In the genomic region with DNA sequence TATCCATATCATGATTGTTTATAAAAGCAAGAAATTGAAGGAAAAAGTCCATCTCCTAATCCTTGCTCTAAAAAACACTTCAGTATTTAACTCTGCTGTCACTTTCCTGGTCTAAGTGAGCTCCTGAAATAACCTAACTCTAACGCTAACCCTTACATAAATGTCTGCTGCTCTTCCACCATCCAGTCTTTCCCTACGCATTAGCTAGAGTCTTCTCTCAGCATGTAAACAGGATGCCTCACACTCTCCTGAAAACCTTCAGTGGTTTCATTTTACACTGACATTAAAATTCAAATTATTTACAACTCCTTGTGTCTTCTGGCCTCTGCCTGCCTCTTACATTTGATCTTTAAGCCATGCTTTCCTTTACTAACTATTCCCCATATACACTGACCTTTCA, we compare ENCODE assay signal across 18 cellular contexts.
DNase-seq lines count a peak whose midpoint lies in the region; ATAC-seq, FAIRE-seq and TF ChIP-seq lines count a peak whose summit lies in the region.
"Had no signal": no experiment of that assay in that cellular context is flagged by ENCODE, and none has a peak within 500 bp of the region (broad histone marks: within the 10 kb centered on the region; RNA-seq: fewer than 3 reads in every experiment).

No MANE protein-coding gene starts in this region.

- no peak overlapping the region for H3K27ac ChIP-seq in ACC112 (ENCODE audit: low read depth, low read length)
- H3K27ac ChIP-seq in H1 (ENCODE audit: low read depth, low read length), result no peak overlapping the region
- H3K27ac ChIP-seq in trophoblast cell (ENCODE audit: low read depth, low read length), result no peak overlapping the region
- no peak overlapping the region for H3K27ac ChIP-seq in small intestine (ENCODE audit: low read depth in 1 of 2, low read length in 1 of 2)
- H3K27ac ChIP-seq: C4-2B had no signal

- no peak for ATAC-seq in stimulated activated naive CD8-positive, alpha-beta T cell treated with anti-CD3 and anti-CD28 coated beads, Interleukin-15, Interleukin-2, amounts not matched to agents 100 U/mL and 50 U/mL, for 24 hours

- H3K4me3 ChIP-seq in ACC112 (ENCODE audit: low read depth, low read length), result no peak overlapping the region
- H3K4me3 ChIP-seq in H1 (ENCODE audit: extremely low read depth in 1 of 4, insufficient read depth in 2 of 4, low read depth in 3 of 4, low read length in 4 of 4), result no peak overlapping the region
- H3K4me3 ChIP-seq in trophoblast cell (ENCODE audit: low read depth, low read length), result no peak overlapping the region
- no peak overlapping the region for H3K4me3 ChIP-seq in small intestine (ENCODE audit: low read depth in 1 of 2, low read length in 2 of 2)

- H3K36me3 Mint-ChIP-seq in nephron (ENCODE audit: low read depth), result no peaks in the 10 kb centered on the region

- no peak overlapping the region for H3K4me3 Mint-ChIP-seq in nephron
- H3K4me3 Mint-ChIP-seq: CD8-positive, alpha-beta memory T cell had no signal

- no peaks in the 10 kb centered on the region for H3K27me3 Mint-ChIP-seq in nephron (ENCODE audit: low read depth)
- H3K27me3 Mint-ChIP-seq: CD8-positive, alpha-beta memory T cell had no signal

- H3K9me3 ChIP-seq in H1 (ENCODE audit: insufficient read depth in 2 of 2, low read depth in 1 of 2, low read length in 1 of 2), result no peaks in the 10 kb centered on the region
- H3K9me3 ChIP-seq in trophoblast cell (ENCODE audit: insufficient read depth, low read depth, low read length), result no peaks in the 10 kb centered on the region
- H3K9me3 ChIP-seq in small intestine (ENCODE audit: control insufficient read depth, low read depth), result no peaks in the 10 kb centered on the region

- H4K91ac ChIP-seq in H1 (replicated peaks; ENCODE audit: insufficient read length, low read length), result no peak overlapping the region
- H4K91ac ChIP-seq in trophoblast cell (ENCODE audit: low read depth, low read length), result no peak overlapping the region

- H3K79me1 ChIP-seq in H1 (ENCODE audit: low read depth, low read length), result no peaks in the 10 kb centered on the region
- H3K79me1 ChIP-seq in trophoblast cell (ENCODE audit: low read length), result no peaks in the 10 kb centered on the region

- H3K27ac Mint-ChIP-seq in nephron, result peak overlapping the region; percentile 16 to 31 (median 17)
- H3K27ac Mint-ChIP-seq: CD8-positive, alpha-beta memory T cell had no signal

- no peak for TF ChIP-seq RAD21 in H1 (IDR thresholded peaks at IDR 0.05 in 1 of 2, conservative IDR thresholded peaks at IDR 0.05 in 1 of 2; ENCODE audit: low read depth in 2 of 2, low read length in 2 of 2)

- WGBS in H1 (ENCODE audit: extremely low coverage in 1 of 2, insufficient coverage in 1 of 2, insufficient read length in 1 of 2, insufficient replicate concordance in 2 of 2, low coverage in 1 of 2, low lambda C conversion rate in 2 of 2, missing lambda C conversion rate in 1 of 2), 2 experiments, result 56% methylated on average over 2 of the region's 2 CpGs; no CpG with 5 or more reads in 1 of the 2 experiments
- no CpG with 5 or more reads among the region's 2 CpGs for WGBS in trophoblast cell (ENCODE audit: extremely low coverage, insufficient coverage, insufficient read length)
- WGBS in small intestine, 3 donors, result 80 to 92% (median 90%) methylated on average over 2 of the region's 2 CpGs

- no peak overlapping the region for H2BK15ac ChIP-seq in H1 (ENCODE audit: low read length)

- H3K36me3 ChIP-seq in ACC112 (ENCODE audit: insufficient read depth, low read length), result no peaks in the 10 kb centered on the region
- no peaks in the 10 kb centered on the region for H3K36me3 ChIP-seq in H1 (ENCODE audit: control insufficient read depth in 2 of 4, insufficient read depth in 4 of 4, low read length in 3 of 4)
- no peaks in the 10 kb centered on the region for H3K36me3 ChIP-seq in trophoblast cell (ENCODE audit: control insufficient read depth in 1 of 2, insufficient read depth in 2 of 2, low read length in 2 of 2)
- no peaks in the 10 kb centered on the region for H3K36me3 ChIP-seq in small intestine (ENCODE audit: control insufficient read depth in 2 of 2, insufficient read depth in 2 of 2, low read length in 2 of 2)

- no peak overlapping the region for H3K56ac ChIP-seq in H1 (replicated peaks; ENCODE audit: insufficient read length, low read depth, low read length)

- H3K4ac ChIP-seq in H1 (replicated peaks; ENCODE audit: insufficient read length, low read depth, low read length) (no peak overlapping the region), trophoblast cell (ENCODE audit: low read depth, low read length) (no peak overlapping the region)

- H2AFZ ChIP-seq in ACC112 (ENCODE audit: low read length, unreplicated experiment) (peak overlapping the region; percentile 62), H1 (ENCODE audit: low read length) (peak overlapping the region; percentile 81; the same call in 1 of the 2 replicates), trophoblast cell (ENCODE audit: insufficient read depth, low read length, poor library complexity) (no peak overlapping the region)

- no peak overlapping the region for H4K5ac ChIP-seq in H1 (ENCODE audit: insufficient read length, low read depth, low read length)

- H3K23me2 ChIP-seq in H1 (ENCODE audit: low read depth, low read length), result no peaks in the 10 kb centered on the region

- peak; percentile 18 for DNase-seq in M059J (ENCODE audit: low read depth)
- no peak for DNase-seq in H1 (ENCODE audit: low read depth in 1 of 2, low spot score in 2 of 2)
- DNase-seq in trophoblast cell, result no peak
- no peak for DNase-seq in stimulated activated naive CD8-positive, alpha-beta T cell treated with anti-CD3 and anti-CD28 coated beads, Interleukin-15, Interleukin-2, amounts not matched to agents 100 U/mL and 50 U/mL, for 24 hours
- DNase-seq in GM13977 (ENCODE audit: low spot score), result no peak
- no peak for DNase-seq in small intestine
- DNase-seq: Calu3; CD8-positive, alpha-beta memory T cell; NCI-H1092 treated with DMSO at 0.1 percent for 48 hours; NCI-H1436 treated with DMSO at 0.1 percent for 48 hours; NCI-H2029; NCI-H2171; NCI-H524 treated with DMSO at 0.1 percent for 48 hours; NCI-H82; Right ventricle myocardium superior had no signal

- in situ Hi-C loops in GM13977 (cut with MboI; ENCODE audit: low pct_unique_long_range_greater_than_20kb, low sequenced_read_pairs, unreplicated experiment), result no loop called here

- H2BK12ac ChIP-seq in H1 (ENCODE audit: low read depth, low read length) (no peak overlapping the region), trophoblast cell (ENCODE audit: low read length) (no peak overlapping the region)

- TF ChIP-seq EP300 in H1 (IDR thresholded peaks at IDR 0.05; ENCODE audit: borderline replicate concordance in 1 of 2, low read depth in 2 of 2, low read length in 2 of 2), result no peak

- no peak overlapping the region for H4K12ac ChIP-seq in trophoblast cell (ENCODE audit: low read depth, low read length)

- H3K18ac ChIP-seq in H1 (ENCODE audit: extremely low read depth, low read length) (no peak overlapping the region), trophoblast cell (ENCODE audit: low read length) (no peak overlapping the region)

- POLR2A ChIA-PET in H1 (lab: Charles Lee; ENCODE audit: partially characterized antibody), result no interaction called here

- H2AK5ac ChIP-seq in H1 (ENCODE audit: low read depth, low read length), result no peak overlapping the region
- H2AK5ac ChIP-seq in trophoblast cell (ENCODE audit: low read length), result no peak overlapping the region

- no peaks in the 10 kb centered on the region for H4K20me1 ChIP-seq in H1 (replicated peaks in 1 of 2; ENCODE audit: control insufficient read depth in 1 of 2, insufficient read depth in 2 of 2, low read length in 2 of 2)

- H4K8ac ChIP-seq in H1 (ENCODE audit: extremely low read depth, insufficient read depth, low read length) (no peak overlapping the region), trophoblast cell (ENCODE audit: low read depth, low read length) (no peak overlapping the region)

- H2BK120ac ChIP-seq in H1 (replicated peaks; ENCODE audit: low read depth, low read length) (no peak overlapping the region), trophoblast cell (ENCODE audit: insufficient read depth, low read length, poor library complexity) (no peak overlapping the region)

- H3K4me1 Mint-ChIP-seq in nephron, result peaks cover 11% of the 10 kb centered on the region
- H3K4me1 Mint-ChIP-seq: CD8-positive, alpha-beta memory T cell had no signal

- TF ChIP-seq POLR2A in H1 (IDR thresholded peaks at IDR 0.05; ENCODE audit: control extremely low read depth in 1 of 2, low read depth in 2 of 2, low read length in 2 of 2), result no peak

- H3K4me1 ChIP-seq in ACC112 (ENCODE audit: control insufficient read depth, insufficient read depth, low read length, unreplicated experiment), result no peaks in the 10 kb centered on the region
- peaks cover 0 to 4% (median 0%) of the 10 kb centered on the region in 4 experiments; a peak in 2 of 7 replicates for H3K4me1 ChIP-seq in H1 (replicated peaks in 1 of 4; ENCODE audit: control insufficient read depth in 3 of 4, insufficient read depth in 4 of 4, low read length in 3 of 4)
- H3K4me1 ChIP-seq in trophoblast cell (ENCODE audit: control insufficient read depth in 1 of 2, insufficient read depth in 2 of 2, low read length in 2 of 2), result no peaks in the 10 kb centered on the region
- H3K4me1 ChIP-seq in small intestine (ENCODE audit: control insufficient read depth in 2 of 2, insufficient read depth in 1 of 2, low read depth in 1 of 2, low read length in 1 of 2), result no peaks in the 10 kb centered on the region

- no peak for TF ChIP-seq CTCF in H1 (IDR thresholded peaks at IDR 0.05; ENCODE audit: control extremely low read depth in 1 of 3, insufficient read depth in 1 of 3, low read depth in 1 of 3, low read length in 3 of 3)
- no peak for TF ChIP-seq CTCF in nephron (IDR thresholded peaks at IDR 0.05; ENCODE audit: unreplicated experiment in 3 of 3)
- no peak for TF ChIP-seq CTCF in GM13977 (IDR thresholded peaks at IDR 0.05; ENCODE audit: extremely low read depth, insufficient read depth, missing control alignments)

- H3K4me2 ChIP-seq in H1 (ENCODE audit: insufficient read depth in 1 of 2, low read depth in 2 of 2, low read length in 2 of 2) (peak overlapping the region; percentile 22 to 23; a peak in 3 of 4 replicates), trophoblast cell (ENCODE audit: low read length) (no peak overlapping the region)

- H3K9me3 Mint-ChIP-seq in nephron, result no peaks in the 10 kb centered on the region

- H3K27me3 ChIP-seq in ACC112 (ENCODE audit: insufficient read depth, low read length) (no peaks in the 10 kb centered on the region), H1 (replicated peaks in 1 of 4; ENCODE audit: control insufficient read depth in 3 of 4, extremely low read depth in 1 of 4, insufficient read depth in 3 of 4, low read length in 3 of 4) (no peaks in the 10 kb centered on the region), trophoblast cell (ENCODE audit: insufficient read depth, low read length) (no peaks in the 10 kb centered on the region), small intestine (ENCODE audit: control insufficient read depth in 2 of 2, insufficient read depth in 2 of 2, low read length in 2 of 2) (no peaks in the 10 kb centered on the region)

- H2BK5ac ChIP-seq in H1 (ENCODE audit: low read depth, low read length) (peak overlapping the region; percentile 20; the same call in 1 of the 2 replicates), trophoblast cell (ENCODE audit: low read depth, low read length, poor library complexity) (no peak overlapping the region)

- H3K23ac ChIP-seq in H1 (ENCODE audit: insufficient read length) (no peak overlapping the region), trophoblast cell (ENCODE audit: low read length) (no peak overlapping the region)

- H3K9ac ChIP-seq in H1 (replicated peaks in 1 of 4; ENCODE audit: extremely low read depth in 1 of 4, low read depth in 3 of 4, low read length in 3 of 4), result no peak overlapping the region
- H3K9ac ChIP-seq in trophoblast cell (ENCODE audit: low read length), result no peak overlapping the region

- no peaks in the 10 kb centered on the region for H3K79me2 ChIP-seq in ACC112 (ENCODE audit: control insufficient read depth, insufficient read depth, low read length, unreplicated experiment)
- H3K79me2 ChIP-seq in H1 (ENCODE audit: control insufficient read depth in 1 of 2, insufficient read depth in 2 of 2, low read length in 2 of 2), result no peaks in the 10 kb centered on the region
- no peaks in the 10 kb centered on the region for H3K79me2 ChIP-seq in trophoblast cell (ENCODE audit: control insufficient read depth, insufficient read depth, low read length, poor library complexity)

- H3K14ac ChIP-seq in H1 (ENCODE audit: insufficient read length), result no peak overlapping the region
- H3K14ac ChIP-seq in trophoblast cell (ENCODE audit: low read length), result no peak overlapping the region

- no peak overlapping the region for H2BK20ac ChIP-seq in H1 (ENCODE audit: low read length)

- CTCF ChIA-PET in H1 (lab: Charles Lee; ENCODE audit: partially characterized antibody), result no interaction called here

- FAIRE-seq in H1 (lab: Jason Lieb, UNC) (no peak), small intestine (lab: Jason Lieb, UNC) (no peak)
